1 cellular context compared by ENCODE assay signal in genomic region chr19:45405435-45406164, GRCh38.
TF ChIP-seq lines count a peak whose summit lies in the region.

No MANE protein-coding gene starts in this region.

TF ChIP-seq in GM12878, 131 proteins besides CTCF, POLR2A, EP300 and RAD21 (continues in another document):
- TF ChIP-seq ASH2L (IDR thresholded peaks at IDR 0.05; ENCODE audit: borderline replicate concordance, low read depth) (no peak), EGR1 (IDR thresholded peaks at IDR 0.05; ENCODE audit: borderline replicate concordance in 1 of 2, low read depth in 2 of 2, low read length in 2 of 2) (peak in 1 of 2 experiments; percentile 89; a peak in 2 of 3 replicates), MTA2 (IDR thresholded peaks at IDR 0.05; ENCODE audit: low read depth) (0 out of 2 replicates have a peak, but pooled peaks have one; percentile 39), JUND (IDR thresholded peaks at IDR 0.05; ENCODE audit: low read depth, low read length) (no peak), HDGF (IDR thresholded peaks at IDR 0.05) (peak; percentile 88; the same call in 1 of the 2 replicates), PAX5 (IDR thresholded peaks at IDR 0.05; ENCODE audit: borderline replicate concordance, low read depth, low read length) (no peak), ZNF24 (IDR thresholded peaks at IDR 0.05) (no peak), EZH2 (IDR thresholded peaks at IDR 0.05; ENCODE audit: borderline replicate concordance, control insufficient read depth, low read depth, low read length) (no peak), ZNF622 (IDR thresholded peaks at IDR 0.05) (no peak), POLR2AphosphoS5 (IDR thresholded peaks at IDR 0.05; ENCODE audit: low read length) (no peak), HSF1 (IDR thresholded peaks at IDR 0.05; ENCODE audit: low read depth, low read length) (no peak), FOXM1 (IDR thresholded peaks at IDR 0.05; ENCODE audit: low read depth, low read length) (no peak), CEBPB (IDR thresholded peaks at IDR 0.05; ENCODE audit: borderline replicate concordance in 1 of 2, low read depth in 2 of 2, low read length in 2 of 2) (no peak), SIX5 (IDR thresholded peaks at IDR 0.05; ENCODE audit: low read depth, low read length, severe bottlenecking) (peak; percentile 98), KAT2A (conservative IDR thresholded peaks at IDR 0.05; ENCODE audit: control insufficient read depth, low read depth, low read length) (no peak), SREBF1 (IDR thresholded peaks at IDR 0.05; ENCODE audit: low read length) (peak; percentile 59; the same call in 1 of the 2 replicates), MEF2B (IDR thresholded peaks at IDR 0.05; ENCODE audit: partially characterized antibody, poor library complexity, severe bottlenecking) (peak; percentile 38), HDAC2 (IDR thresholded peaks at IDR 0.05) (no peak), LARP7 (IDR thresholded peaks at IDR 0.05) (peak; percentile 43), BHLHE40 (IDR thresholded peaks at IDR 0.05; ENCODE audit: borderline replicate concordance in 1 of 2, low read depth in 2 of 2, low read length in 1 of 2) (peak; percentile 88 to 94), PAX8 (IDR thresholded peaks at IDR 0.05) (no peak), BMI1 (IDR thresholded peaks at IDR 0.05; ENCODE audit: borderline replicate concordance) (no peak), TCF7 (IDR thresholded peaks at IDR 0.05; ENCODE audit: borderline replicate concordance) (no peak), TCF12 (IDR thresholded peaks at IDR 0.05; ENCODE audit: low read depth, low read length) (no peak; the same call in 1 of the 2 replicates), ZNF274 (IDR thresholded peaks at IDR 0.05; ENCODE audit: insufficient read depth, insufficient read length) (no peak), YY1 (IDR thresholded peaks at IDR 0.05; ENCODE audit: low read depth, low read length) (0 out of 2 replicates have a peak, but pooled peaks have one; percentile 64), SP1 (IDR thresholded peaks at IDR 0.05; ENCODE audit: low read depth, low read length) (no peak), BACH1 (IDR thresholded peaks at IDR 0.05; ENCODE audit: borderline replicate concordance) (peak; percentile 90), FOXK2 (IDR thresholded peaks at IDR 0.05) (peak; percentile 85), YBX1 (IDR thresholded peaks at IDR 0.05) (no peak), SPI1 (IDR thresholded peaks at IDR 0.05; ENCODE audit: borderline replicate concordance, insufficient read depth, low read depth, low read length) (peak; percentile 46; the same call in 1 of the 2 replicates), E2F4 (IDR thresholded peaks at IDR 0.05; ENCODE audit: low read depth, low read length) (peak; percentile 66; the same call in 1 of the 2 replicates), HCFC1 (IDR thresholded peaks at IDR 0.05; ENCODE audit: low read length) (peak; percentile 96), CHD1 (IDR thresholded peaks at IDR 0.05; ENCODE audit: low read depth, low read length) (no peak), ETV6 (conservative IDR thresholded peaks at IDR 0.05 in 1 of 2, IDR thresholded peaks at IDR 0.05 in 1 of 2; ENCODE audit: borderline replicate concordance in 1 of 2, low read depth in 1 of 2) (no peak), STAT3 (IDR thresholded peaks at IDR 0.05; ENCODE audit: low read depth, low read length) (no peak), ZNF217 (IDR thresholded peaks at IDR 0.05) (no peak), DPF2 (IDR thresholded peaks at IDR 0.05) (peak; percentile 51; the same call in 1 of the 2 replicates), FOS (IDR thresholded peaks at IDR 0.05; ENCODE audit: borderline replicate concordance, extremely low read depth, insufficient read length) (no peak), NBN (IDR thresholded peaks at IDR 0.05) (peak; percentile 11; the same call in 1 of the 2 replicates), SUZ12 (IDR thresholded peaks at IDR 0.05; ENCODE audit: unreplicated experiment) (no peak), JUNB (IDR thresholded peaks at IDR 0.05) (no peak), NR2F1 (conservative IDR thresholded peaks at IDR 0.05) (0 out of 2 replicates have a peak, but pooled peaks have one; percentile 45), GATAD2B (conservative IDR thresholded peaks at IDR 0.05; ENCODE audit: low read depth) (0 out of 2 replicates have a peak, but pooled peaks have one; percentile 50), ESRRA (IDR thresholded peaks at IDR 0.05; ENCODE audit: low read length) (no peak), NR2C2 (IDR thresholded peaks at IDR 0.05; ENCODE audit: borderline replicate concordance, control insufficient read depth, insufficient read length, low read depth) (no peak)
- TF ChIP-seq, protein P1, sequence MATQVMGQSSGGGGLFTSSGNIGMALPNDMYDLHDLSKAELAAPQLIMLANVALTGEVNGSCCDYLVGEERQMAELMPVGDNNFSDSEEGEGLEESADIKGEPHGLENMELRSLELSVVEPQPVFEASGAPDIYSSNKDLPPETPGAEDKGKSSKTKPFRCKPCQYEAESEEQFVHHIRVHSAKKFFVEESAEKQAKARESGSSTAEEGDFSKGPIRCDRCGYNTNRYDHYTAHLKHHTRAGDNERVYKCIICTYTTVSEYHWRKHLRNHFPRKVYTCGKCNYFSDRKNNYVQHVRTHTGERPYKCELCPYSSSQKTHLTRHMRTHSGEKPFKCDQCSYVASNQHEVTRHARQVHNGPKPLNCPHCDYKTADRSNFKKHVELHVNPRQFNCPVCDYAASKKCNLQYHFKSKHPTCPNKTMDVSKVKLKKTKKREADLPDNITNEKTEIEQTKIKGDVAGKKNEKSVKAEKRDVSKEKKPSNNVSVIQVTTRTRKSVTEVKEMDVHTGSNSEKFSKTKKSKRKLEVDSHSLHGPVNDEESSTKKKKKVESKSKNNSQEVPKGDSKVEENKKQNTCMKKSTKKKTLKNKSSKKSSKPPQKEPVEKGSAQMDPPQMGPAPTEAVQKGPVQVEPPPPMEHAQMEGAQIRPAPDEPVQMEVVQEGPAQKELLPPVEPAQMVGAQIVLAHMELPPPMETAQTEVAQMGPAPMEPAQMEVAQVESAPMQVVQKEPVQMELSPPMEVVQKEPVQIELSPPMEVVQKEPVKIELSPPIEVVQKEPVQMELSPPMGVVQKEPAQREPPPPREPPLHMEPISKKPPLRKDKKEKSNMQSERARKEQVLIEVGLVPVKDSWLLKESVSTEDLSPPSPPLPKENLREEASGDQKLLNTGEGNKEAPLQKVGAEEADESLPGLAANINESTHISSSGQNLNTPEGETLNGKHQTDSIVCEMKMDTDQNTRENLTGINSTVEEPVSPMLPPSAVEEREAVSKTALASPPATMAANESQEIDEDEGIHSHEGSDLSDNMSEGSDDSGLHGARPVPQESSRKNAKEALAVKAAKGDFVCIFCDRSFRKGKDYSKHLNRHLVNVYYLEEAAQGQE (IDR thresholded peaks at IDR 0.05; ENCODE audit: low read depth, low read length) = no peak
- TF ChIP-seq, protein P2, sequence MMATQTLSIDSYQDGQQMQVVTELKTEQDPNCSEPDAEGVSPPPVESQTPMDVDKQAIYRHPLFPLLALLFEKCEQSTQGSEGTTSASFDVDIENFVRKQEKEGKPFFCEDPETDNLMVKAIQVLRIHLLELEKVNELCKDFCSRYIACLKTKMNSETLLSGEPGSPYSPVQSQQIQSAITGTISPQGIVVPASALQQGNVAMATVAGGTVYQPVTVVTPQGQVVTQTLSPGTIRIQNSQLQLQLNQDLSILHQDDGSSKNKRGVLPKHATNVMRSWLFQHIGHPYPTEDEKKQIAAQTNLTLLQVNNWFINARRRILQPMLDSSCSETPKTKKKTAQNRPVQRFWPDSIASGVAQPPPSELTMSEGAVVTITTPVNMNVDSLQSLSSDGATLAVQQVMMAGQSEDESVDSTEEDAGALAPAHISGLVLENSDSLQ (IDR thresholded peaks at IDR 0.05) = no peak
- TF ChIP-seq, protein P3, sequence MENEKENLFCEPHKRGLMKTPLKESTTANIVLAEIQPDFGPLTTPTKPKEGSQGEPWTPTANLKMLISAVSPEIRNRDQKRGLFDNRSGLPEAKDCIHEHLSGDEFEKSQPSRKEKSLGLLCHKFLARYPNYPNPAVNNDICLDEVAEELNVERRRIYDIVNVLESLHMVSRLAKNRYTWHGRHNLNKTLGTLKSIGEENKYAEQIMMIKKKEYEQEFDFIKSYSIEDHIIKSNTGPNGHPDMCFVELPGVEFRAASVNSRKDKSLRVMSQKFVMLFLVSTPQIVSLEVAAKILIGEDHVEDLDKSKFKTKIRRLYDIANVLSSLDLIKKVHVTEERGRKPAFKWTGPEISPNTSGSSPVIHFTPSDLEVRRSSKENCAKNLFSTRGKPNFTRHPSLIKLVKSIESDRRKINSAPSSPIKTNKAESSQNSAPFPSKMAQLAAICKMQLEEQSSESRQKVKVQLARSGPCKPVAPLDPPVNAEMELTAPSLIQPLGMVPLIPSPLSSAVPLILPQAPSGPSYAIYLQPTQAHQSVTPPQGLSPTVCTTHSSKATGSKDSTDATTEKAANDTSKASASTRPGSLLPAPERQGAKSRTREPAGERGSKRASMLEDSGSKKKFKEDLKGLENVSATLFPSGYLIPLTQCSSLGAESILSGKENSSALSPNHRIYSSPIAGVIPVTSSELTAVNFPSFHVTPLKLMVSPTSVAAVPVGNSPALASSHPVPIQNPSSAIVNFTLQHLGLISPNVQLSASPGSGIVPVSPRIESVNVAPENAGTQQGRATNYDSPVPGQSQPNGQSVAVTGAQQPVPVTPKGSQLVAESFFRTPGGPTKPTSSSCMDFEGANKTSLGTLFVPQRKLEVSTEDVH (IDR thresholded peaks at IDR 0.05; ENCODE audit: low read depth, partially characterized antibody) = no peak
- TF ChIP-seq, protein P4, sequence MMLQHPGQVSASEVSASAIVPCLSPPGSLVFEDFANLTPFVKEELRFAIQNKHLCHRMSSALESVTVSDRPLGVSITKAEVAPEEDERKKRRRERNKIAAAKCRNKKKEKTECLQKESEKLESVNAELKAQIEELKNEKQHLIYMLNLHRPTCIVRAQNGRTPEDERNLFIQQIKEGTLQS (IDR thresholded peaks at IDR 0.05; ENCODE audit: borderline replicate concordance, extremely low read depth, low read depth, low read length) = peak; percentile 32; the same call in 1 of the 2 replicates
- TF ChIP-seq, protein P5, sequence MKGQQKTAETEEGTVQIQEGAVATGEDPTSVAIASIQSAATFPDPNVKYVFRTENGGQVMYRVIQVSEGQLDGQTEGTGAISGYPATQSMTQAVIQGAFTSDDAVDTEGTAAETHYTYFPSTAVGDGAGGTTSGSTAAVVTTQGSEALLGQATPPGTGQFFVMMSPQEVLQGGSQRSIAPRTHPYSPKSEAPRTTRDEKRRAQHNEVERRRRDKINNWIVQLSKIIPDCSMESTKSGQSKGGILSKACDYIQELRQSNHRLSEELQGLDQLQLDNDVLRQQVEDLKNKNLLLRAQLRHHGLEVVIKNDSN (IDR thresholded peaks at IDR 0.05; ENCODE audit: borderline replicate concordance, extremely low read length, insufficient read depth, low read depth, low read length) = peak; percentile 53
- TF ChIP-seq, protein P6, sequence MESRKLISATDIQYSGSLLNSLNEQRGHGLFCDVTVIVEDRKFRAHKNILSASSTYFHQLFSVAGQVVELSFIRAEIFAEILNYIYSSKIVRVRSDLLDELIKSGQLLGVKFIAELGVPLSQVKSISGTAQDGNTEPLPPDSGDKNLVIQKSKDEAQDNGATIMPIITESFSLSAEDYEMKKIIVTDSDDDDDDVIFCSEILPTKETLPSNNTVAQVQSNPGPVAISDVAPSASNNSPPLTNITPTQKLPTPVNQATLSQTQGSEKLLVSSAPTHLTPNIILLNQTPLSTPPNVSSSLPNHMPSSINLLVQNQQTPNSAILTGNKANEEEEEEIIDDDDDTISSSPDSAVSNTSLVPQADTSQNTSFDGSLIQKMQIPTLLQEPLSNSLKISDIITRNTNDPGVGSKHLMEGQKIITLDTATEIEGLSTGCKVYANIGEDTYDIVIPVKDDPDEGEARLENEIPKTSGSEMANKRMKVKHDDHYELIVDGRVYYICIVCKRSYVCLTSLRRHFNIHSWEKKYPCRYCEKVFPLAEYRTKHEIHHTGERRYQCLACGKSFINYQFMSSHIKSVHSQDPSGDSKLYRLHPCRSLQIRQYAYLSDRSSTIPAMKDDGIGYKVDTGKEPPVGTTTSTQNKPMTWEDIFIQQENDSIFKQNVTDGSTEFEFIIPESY (IDR thresholded peaks at IDR 0.05) = no peak
